11 cellular contexts compared by ENCODE assay signal in the genomic region with DNA sequence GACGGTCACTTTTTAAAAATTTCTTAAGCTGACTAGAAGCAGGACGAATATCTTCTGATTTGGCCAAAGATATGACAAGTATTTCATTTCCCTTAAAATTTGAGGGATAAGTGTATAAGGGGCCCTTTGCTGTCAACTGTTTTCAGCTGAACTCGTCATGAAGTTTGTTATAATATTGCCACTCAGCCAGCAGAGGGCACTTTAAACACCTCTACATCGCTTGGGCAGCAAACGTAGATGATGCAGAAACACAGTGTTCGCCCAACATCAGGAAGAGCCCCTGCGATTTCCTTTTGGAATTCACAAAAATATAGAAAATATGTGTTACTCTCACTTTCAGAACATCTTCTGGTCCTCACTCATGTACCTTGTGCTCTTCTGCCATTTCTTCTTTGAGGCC.
DNase-seq lines count a peak whose midpoint lies in the region; ATAC-seq, FAIRE-seq and TF ChIP-seq lines count a peak whose summit lies in the region.
"Had no signal": no experiment of that assay in that cellular context is flagged by ENCODE, and none has a peak within 500 bp of the region (broad histone marks: within the 10 kb centered on the region; RNA-seq: fewer than 3 reads in every experiment).

No MANE protein-coding gene starts in this region.

- H3K4me3 ChIP-seq in left ventricle myocardium inferior (no peak overlapping the region), choroid plexus epithelial cell (ENCODE audit: low read depth, low read length) (no peak overlapping the region), coronary artery (no peak overlapping the region)

- H3K36me3 ChIP-seq in left ventricle myocardium inferior = no peaks in the 10 kb centered on the region

- no peak for DNase-seq in left ventricle myocardium inferior
- no peak for DNase-seq in cardiac septum (ENCODE audit: low spot score)
- peak; percentile 41 for DNase-seq in NAMALWA (ENCODE audit: low spot score)
- DNase-seq in choroid plexus epithelial cell (ENCODE audit: low read depth) = peak; percentile 1
- peak; percentile 5 for DNase-seq in urothelium cell line (ENCODE audit: low spot score)
- no peak for DNase-seq in coronary artery (ENCODE audit: low spot score)
- DNase-seq: activated CD8-positive, alpha-beta memory T cell treated with anti-CD3 and anti-CD28 coated beads for 24 hours had no signal

- H3K9me3 ChIP-seq in left ventricle myocardium inferior (replicated peaks) = peaks cover 2% of the 10 kb centered on the region

- H3K27ac ChIP-seq in left ventricle myocardium inferior (replicated peaks) (no peak overlapping the region), coronary artery (no peak overlapping the region)
- H3K27ac ChIP-seq: HL-60 had no signal

- no peak for FAIRE-seq in urothelium cell line (lab: Jason Lieb, UNC)
- FAIRE-seq: endometrium had no signal

- ATAC-seq in HG03196 (IDR thresholded peaks at IDR 0.05; ENCODE audit: unreplicated experiment) (no peak), GM18909 (IDR thresholded peaks at IDR 0.05; ENCODE audit: poor library complexity, unreplicated experiment) (no peak)

- H3K27me3 ChIP-seq in left ventricle myocardium inferior (ENCODE audit: low read depth) = no peaks in the 10 kb centered on the region

- TF ChIP-seq CTCF in left ventricle myocardium inferior (IDR thresholded peaks at IDR 0.05; ENCODE audit: borderline replicate concordance) (peak; percentile 32), choroid plexus epithelial cell (conservative IDR thresholded peaks at IDR 0.05; ENCODE audit: low read depth, low read length) (no peak), coronary artery (IDR thresholded peaks at IDR 0.05) (no peak)

- intact Hi-C loops in left ventricle myocardium inferior (cut with micrococcal nuclease) = no loop called here
- intact Hi-C loops in cardiac septum (cut with DNase I) = no loop called here

- H3K4me1 ChIP-seq in left ventricle myocardium inferior = no peaks in the 10 kb centered on the region

Comparison
In these comparisons a context has a peak if more than half of its experiments do, and no peak if none do; other contexts are left out.
1. DNase-seq: peak in NAMALWA (single experiment), choroid plexus epithelial cell (single experiment) and urothelium cell line (single experiment); none in left ventricle myocardium inferior (single experiment), cardiac septum (single experiment) and coronary artery (single experiment).